Comparison of ENCODE assay signal across 11 cellular contexts in the genomic region with DNA sequence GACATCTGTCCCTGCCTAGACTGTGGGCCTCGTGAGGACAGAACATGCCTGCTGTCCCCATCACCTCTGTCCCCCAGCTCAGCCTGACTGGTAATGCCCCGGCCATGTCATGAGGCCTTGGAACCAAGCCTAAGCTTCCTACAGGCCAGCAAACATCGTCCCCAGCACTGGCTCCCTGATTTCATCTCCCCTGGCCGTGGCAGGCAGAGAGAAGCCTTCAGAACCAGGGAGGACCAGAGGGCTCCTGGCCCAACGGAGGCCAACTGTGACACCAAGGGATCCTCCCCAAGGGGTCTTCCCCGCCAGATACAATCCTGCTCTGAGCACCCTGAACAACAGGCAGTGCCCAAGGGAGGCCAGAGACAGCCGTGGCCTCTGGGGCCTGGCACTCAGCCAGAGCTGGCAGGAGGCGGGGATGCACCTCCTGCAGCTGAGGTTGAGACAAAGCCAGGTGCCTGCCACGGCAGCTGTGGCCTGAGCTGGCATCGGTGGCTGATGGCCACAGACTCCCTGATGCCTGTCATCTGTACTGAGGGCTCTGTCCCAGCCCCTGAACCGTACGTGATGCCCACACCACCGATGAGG.
DNase-seq lines count a peak whose midpoint lies in the region; ATAC-seq lines count a peak whose summit lies in the region.
"Had no signal": no experiment of that assay in that cellular context is flagged by ENCODE, and none has a peak within 500 bp of the region (broad histone marks: within the 10 kb centered on the region; RNA-seq: fewer than 3 reads in every experiment).

No MANE protein-coding gene starts in this region.

- H3K9me3 Mint-ChIP-seq in stimulated activated effector memory CD8-positive, alpha-beta T cell treated with anti-CD3 and anti-CD28 coated beads, Interleukin-12 subunit alpha, Interleukin-12 subunit beta, amount 100 ng/mL, for 72 hours: no peaks in the 10 kb centered on the region
- H3K9me3 Mint-ChIP-seq: naive B cell had no signal

- DNase-seq in NCI-H748 (lab: John Stamatoyannopoulos, UW; ENCODE audit: unreplicated experiment): peak; percentile 46
- DNase-seq in NCI-H748 treated with DMSO at 0.1 percent for 48 hours (lab: John Stamatoyannopoulos, UW): no peak
- peak; percentile 98 for DNase-seq in NCI-H510A treated with DMSO at 0.1 percent for 48 hours (lab: John Stamatoyannopoulos, UW)
- peak; percentile 62 for DNase-seq in glomerular visceral epithelial cell (ENCODE audit: extremely low spot score)
- DNase-seq in stimulated activated effector memory CD8-positive, alpha-beta T cell treated with anti-CD3 and anti-CD28 coated beads, Interleukin-12 subunit alpha, Interleukin-12 subunit beta, amount 100 ng/mL, for 72 hours (ENCODE audit: low spot score in 2 of 2): no peak
- DNase-seq in activated gamma-delta T cell (lab: John Stamatoyannopoulos, UW): no peak
- DNase-seq: foreskin melanocyte, naive B cell, uterus had no signal

- H3K36me3 Mint-ChIP-seq in stimulated activated effector memory CD8-positive, alpha-beta T cell treated with anti-CD3 and anti-CD28 coated beads, Interleukin-12 subunit alpha, Interleukin-12 subunit beta, amount 100 ng/mL, for 72 hours: peaks cover 25% of the 10 kb centered on the region

- peak; percentile 12 for ATAC-seq in stimulated activated effector memory CD8-positive, alpha-beta T cell treated with anti-CD3 and anti-CD28 coated beads, Interleukin-12 subunit alpha, Interleukin-12 subunit beta, amount 100 ng/mL, for 72 hours
- no peak for ATAC-seq in HG03469 (IDR thresholded peaks at IDR 0.05; ENCODE audit: unreplicated experiment)
- ATAC-seq in HG02678 (IDR thresholded peaks at IDR 0.05; ENCODE audit: unreplicated experiment): no peak

- H3K27ac Mint-ChIP-seq in stimulated activated effector memory CD8-positive, alpha-beta T cell treated with anti-CD3 and anti-CD28 coated beads, Interleukin-12 subunit alpha, Interleukin-12 subunit beta, amount 100 ng/mL, for 72 hours: no peak overlapping the region

- no peak overlapping the region for H3K4me3 Mint-ChIP-seq in stimulated activated effector memory CD8-positive, alpha-beta T cell treated with anti-CD3 and anti-CD28 coated beads, Interleukin-12 subunit alpha, Interleukin-12 subunit beta, amount 100 ng/mL, for 72 hours
- H3K4me3 Mint-ChIP-seq: naive B cell had no signal

- peaks cover 54% of the 10 kb centered on the region for H3K4me1 Mint-ChIP-seq in stimulated activated effector memory CD8-positive, alpha-beta T cell treated with anti-CD3 and anti-CD28 coated beads, Interleukin-12 subunit alpha, Interleukin-12 subunit beta, amount 100 ng/mL, for 72 hours

Comparison
In these comparisons a context has a peak if more than half of its experiments do, and no peak if none do; other contexts are left out.
1. DNase-seq: peak in NCI-H748 (single experiment), NCI-H510A treated with DMSO at 0.1 percent for 48 hours (single experiment) and glomerular visceral epithelial cell (single experiment); none in NCI-H748 treated with DMSO at 0.1 percent for 48 hours (single experiment), stimulated activated effector memory CD8-positive, alpha-beta T cell treated with anti-CD3 and anti-CD28 coated beads, Interleukin-12 subunit alpha, Interleukin-12 subunit beta, amount 100 ng/mL, for 72 hours (0 of 2) and activated gamma-delta T cell (single experiment).